9 cellular contexts compared by ENCODE assay signal in the genomic region with DNA sequence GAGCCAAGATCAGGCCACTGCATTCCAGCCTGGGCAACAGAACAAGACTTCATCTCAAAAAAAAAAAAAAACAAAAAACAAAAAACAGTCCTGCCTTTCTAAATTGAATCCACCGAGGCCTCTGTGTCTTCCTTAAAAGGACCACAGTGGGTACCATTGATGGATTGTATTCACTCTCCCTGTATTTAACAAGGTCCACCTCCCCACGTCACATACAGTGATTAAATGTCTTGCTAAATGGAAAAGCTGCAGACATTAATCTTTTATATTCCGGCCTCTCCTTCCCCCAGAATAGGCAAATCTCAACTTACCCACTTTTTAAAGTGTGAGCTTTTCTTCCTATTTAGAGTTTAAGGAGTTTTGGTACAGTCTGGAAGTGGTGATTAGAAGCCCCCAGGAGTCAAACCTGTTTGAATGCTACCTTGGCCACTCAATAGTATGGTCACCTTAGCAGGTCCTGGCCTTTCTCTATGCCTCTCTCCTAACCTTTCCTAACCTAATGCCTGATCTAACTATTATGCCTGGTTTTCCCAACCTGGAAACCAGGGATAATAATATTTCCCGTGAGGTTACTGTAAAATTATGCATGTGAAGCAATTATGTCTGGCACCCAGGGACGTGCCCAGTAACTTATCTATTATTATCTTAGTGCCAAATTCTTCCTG. TPM values are rescaled to one million over a fixed set of nuclear protein-coding genes. Genes with fewer than 3 reads are reported as not detected.
A peak's percentile ranks its signal among the peaks of the same experiment; 100 is the strongest.
DNase-seq lines count a peak whose midpoint lies in the region; ATAC-seq, FAIRE-seq and TF ChIP-seq lines count a peak whose summit lies in the region.
"Had no signal": no experiment of that assay in that cellular context is flagged by ENCODE, and none has a peak within 500 bp of the region (broad histone marks: within the 10 kb centered on the region; RNA-seq: fewer than 3 reads in every experiment).

No MANE protein-coding gene starts in this region.

- peaks cover 82% of the 10 kb centered on the region for H3K79me2 ChIP-seq in HCT116 (ENCODE audit: insufficient read depth, low read length)

- H3K27ac Mint-ChIP-seq in activated B cell treated with CpG ODN at 0.5 μM for 24 hours, result peak overlapping the region; percentile 99

- intact Hi-C loops in HCT116 (cut with micrococcal nuclease) (no loop called here), activated B cell treated with CpG ODN at 0.5 μM for 24 hours (cut with micrococcal nuclease) (loop anchor here (5.0 kb wide), 1 partner anchor 34 kb away; no protein-coding TSS in a partner anchor), head of caudate nucleus (cut with DNase I) (loop anchor here (5.0 to 10.0 kb wide), 2 partner anchors 94 to 134 kb away; a partner anchor contains a TSS), body of pancreas (cut with DNase I) (no loop called here)

- H3K4me3 Mint-ChIP-seq in activated B cell treated with CpG ODN at 0.5 μM for 24 hours, result peak overlapping the region; percentile 97

- ATAC-seq in HCT116, result no peak
- no peak for ATAC-seq in activated B cell treated with CpG ODN at 0.5 μM for 24 hours (ENCODE audit: low read depth)
- ATAC-seq in gastroesophageal sphincter, result no peak
- ATAC-seq in body of pancreas, result no peak

- POLR2A ChIA-PET in HCT116 (lab: Charles Lee) (no interaction called here), activated B cell treated with CpG ODN at 0.5 μM for 24 hours (lab: Charles Lee) (interaction anchor here (0.6 to 7.8 kb wide), 4 partner anchors 11 to 54 kb away, joined by 4 to 212 read pairs (median 7); a partner anchor contains a TSS)

- no peaks in the 10 kb centered on the region for H3K27me3 Mint-ChIP-seq in activated B cell treated with CpG ODN at 0.5 μM for 24 hours

- TF ChIP-seq POLR2A in HCT116 (IDR thresholded peaks at IDR 0.05; ENCODE audit: borderline replicate concordance, extremely low read depth, insufficient read depth, insufficient read length) (no peak), gastroesophageal sphincter (IDR thresholded peaks at IDR 0.05) (no peak), body of pancreas (IDR thresholded peaks at IDR 0.05) (no peak)

- RAD21 ChIA-PET in HCT116 (lab: Charles Lee; ENCODE audit: low non-redundant PET in 1 of 2, low total read pairs in 2 of 2, uncharacterized antibody in 2 of 2, unreplicated experiment in 2 of 2), result no interaction called here

- H3K36me3 ChIP-seq in HCT116 (ENCODE audit: control insufficient read depth in 1 of 2, insufficient read depth in 2 of 2, low read length in 2 of 2), result peaks cover 0 to 16% of the 10 kb centered on the region in 2 experiments; a peak in 1 of 4 replicates
- H3K36me3 ChIP-seq in gastroesophageal sphincter, result no peaks in the 10 kb centered on the region
- no peaks in the 10 kb centered on the region for H3K36me3 ChIP-seq in small intestine (ENCODE audit: control insufficient read depth in 2 of 2, insufficient read depth in 2 of 2, low read length in 2 of 2)
- H3K36me3 ChIP-seq in body of pancreas (replicated peaks in 1 of 2; ENCODE audit: insufficient read depth in 1 of 2, low read depth in 2 of 2), result no peaks in the 10 kb centered on the region

- H3K27ac ChIP-seq in HCT116 (ENCODE audit: low read depth, low read length) (no peak overlapping the region), gastroesophageal sphincter (peak overlapping the region in 3 of 4 donors; percentile 97 to 100 (median 100)), small intestine (ENCODE audit: low read depth in 1 of 2, low read length in 1 of 2) (peak overlapping the region in 1 of 2 donors; percentile 54), body of pancreas (peak overlapping the region in 2 of 4 donors; percentile 99)

- CTCF ChIA-PET in HCT116 (lab: Charles Lee), result interaction anchor here (0.7 kb wide), 1 partner anchor 36 kb away, joined by 3 read pairs; no protein-coding TSS in a partner anchor
- CTCF ChIA-PET in activated B cell treated with CpG ODN at 0.5 μM for 24 hours (lab: Charles Lee), result interaction anchor here (4.2 kb wide), 1 partner anchor 22 kb away, joined by 29 read pairs; no protein-coding TSS in a partner anchor

- H3K9me3 ChIP-seq in HCT116 (ENCODE audit: control insufficient read depth in 1 of 2, insufficient read depth in 1 of 2, low read depth in 1 of 2, low read length in 2 of 2) (no peaks in the 10 kb centered on the region), gastroesophageal sphincter (no peaks in the 10 kb centered on the region), small intestine (ENCODE audit: control insufficient read depth, low read depth) (no peaks in the 10 kb centered on the region), body of pancreas (no peaks in the 10 kb centered on the region)

- no peaks in the 10 kb centered on the region for H3K9me2 ChIP-seq in HCT116 (ENCODE audit: insufficient read depth)

- no peak overlapping the region for H3K4me3 ChIP-seq in HCT116 (replicated peaks in 1 of 2; ENCODE audit: low read depth in 1 of 2, low read length in 2 of 2)
- H3K4me3 ChIP-seq in gastroesophageal sphincter, result peak overlapping the region; percentile 88 to 100
- H3K4me3 ChIP-seq in small intestine (ENCODE audit: low read depth in 1 of 2, low read length in 2 of 2), result peak overlapping the region; percentile 1 to 55
- H3K4me3 ChIP-seq in body of pancreas, result no peak overlapping the region

- no peak for TF ChIP-seq EP300 in gastroesophageal sphincter (IDR thresholded peaks at IDR 0.05)

- peak overlapping the region; percentile 98; the same call in 1 of the 2 replicates for H3K9ac ChIP-seq in HCT116 (ENCODE audit: low read length)

- no TSS peak for BruUV-seq in HCT116 (replicated peaks; lab: Mats Ljungman, UMichigan)

- peaks cover 41% of the 10 kb centered on the region for H3K36me3 Mint-ChIP-seq in activated B cell treated with CpG ODN at 0.5 μM for 24 hours (ENCODE audit: low read depth)

- H3K27me3 ChIP-seq in HCT116 (ENCODE audit: insufficient read depth, low read length) (no peaks in the 10 kb centered on the region), gastroesophageal sphincter (no peaks in the 10 kb centered on the region), small intestine (ENCODE audit: control insufficient read depth in 2 of 2, insufficient read depth in 2 of 2, low read length in 2 of 2) (no peaks in the 10 kb centered on the region), body of pancreas (no peaks in the 10 kb centered on the region)

- TF ChIP-seq RAD21 in HCT116 (IDR thresholded peaks at IDR 0.05; ENCODE audit: low read depth), result no peak

- peaks cover 70% of the 10 kb centered on the region for H3K4me1 Mint-ChIP-seq in activated B cell treated with CpG ODN at 0.5 μM for 24 hours

- peaks cover 28 to 63% of the 10 kb centered on the region in 2 experiments for H3K4me1 ChIP-seq in HCT116 (ENCODE audit: control insufficient read depth in 1 of 2, insufficient read depth in 2 of 2, low read length in 2 of 2)
- peaks cover 0 to 69% (median 35%) of the 10 kb centered on the region in 3 donors for H3K4me1 ChIP-seq in gastroesophageal sphincter
- H3K4me1 ChIP-seq in small intestine (ENCODE audit: control insufficient read depth in 2 of 2, insufficient read depth in 1 of 2, low read depth in 1 of 2, low read length in 1 of 2), result peaks cover 8 to 25% of the 10 kb centered on the region in 2 donors
- H3K4me1 ChIP-seq in body of pancreas, result peaks cover 60% of the 10 kb centered on the region

- TF ChIP-seq CTCF in HCT116 (IDR thresholded peaks at IDR 0.05 in 2 of 3, conservative IDR thresholded peaks at IDR 0.05 in 1 of 3; ENCODE audit: borderline replicate concordance in 1 of 3, insufficient read depth in 1 of 3, low read depth in 2 of 3, low read length in 2 of 3) (no peak), activated B cell treated with CpG ODN at 0.5 μM for 24 hours (IDR thresholded peaks at IDR 0.05) (no peak), gastroesophageal sphincter (IDR thresholded peaks at IDR 0.05) (no peak), body of pancreas (IDR thresholded peaks at IDR 0.05) (no peak)

- 5 to 7% methylated on average over 5 of the region's 5 CpGs for WGBS in gastroesophageal sphincter (ENCODE audit: low coverage in 1 of 2), 2 donors
- 9 to 21% (median 18%) methylated on average over 5 of the region's 5 CpGs for WGBS in small intestine, 3 donors
- WGBS in body of pancreas, 2 donors, result 19 to 23% methylated on average over 5 of the region's 5 CpGs

- FAIRE-seq in small intestine (lab: Jason Lieb, UNC), result no peak

- H4K20me1 ChIP-seq in HCT116 (ENCODE audit: insufficient read depth), result peaks cover 19% of the 10 kb centered on the region; the same call in 1 of the 2 replicates

- peak overlapping the region; percentile 92; the same call in 1 of the 2 replicates for H3K4me2 ChIP-seq in HCT116 (ENCODE audit: low read length)

- peaks cover 2% of the 10 kb centered on the region for H3K9me3 Mint-ChIP-seq in activated B cell treated with CpG ODN at 0.5 μM for 24 hours

- DNase-seq in HCT116 (ENCODE audit: low read depth, low spot score) (no peak), activated B cell treated with CpG ODN at 0.5 μM for 24 hours (no peak), small intestine (no peak), NCI-H524 (lab: John Stamatoyannopoulos, UW) (no peak), NCI-H2029 treated with DMSO at 0.1 percent for 48 hours (lab: John Stamatoyannopoulos, UW) (no peak), head of caudate nucleus (no peak), body of pancreas (no peak)
- DNase-seq: activated effector memory CD4-positive, alpha-beta T cell treated with anti-CD3 and anti-CD28 coated beads, Interleukin-2, amount 50 U/mL, for 16 hours had no signal

- H2AFZ ChIP-seq in HCT116 (ENCODE audit: low read depth, low read length, poor library complexity, severe bottlenecking), result no peak overlapping the region

TF ChIP-seq in HCT116, 20 proteins besides CTCF, POLR2A, EP300 and RAD21 (continues in another document):
- TF ChIP-seq ZNF274 (IDR thresholded peaks at IDR 0.05; ENCODE audit: low read depth, low read length), result no peak
- no peak for TF ChIP-seq ELF1 (IDR thresholded peaks at IDR 0.05; ENCODE audit: borderline replicate concordance, low read depth)
- no peak for TF ChIP-seq POLR2AphosphoS5 (IDR thresholded peaks at IDR 0.05; ENCODE audit: low read depth, low read length)
- no peak for TF ChIP-seq TCF7L2 (IDR thresholded peaks at IDR 0.05; ENCODE audit: borderline replicate concordance, extremely low read depth, insufficient read depth, insufficient read length)
- no peak for TF ChIP-seq EZH2 (IDR thresholded peaks at IDR 0.05)

RNA-seq across cellular contexts. Expression of a gene that starts 3.3 kb away (rescaled TPM):
- total RNA-seq in HCT116 (2021; ENCODE audit: unreplicated experiment), result 106 TPM
- 66.5 and 78.3 TPM in 2 replicates for polyA plus RNA-seq in HCT116 (2012)
- 79.1 and 89.3 TPM in 2 replicates for total RNA-seq in activated B cell treated with CpG ODN at 0.5 μM for 24 hours
- total RNA-seq in gastroesophageal sphincter, result 100 to 1,000 TPM in 1 of 4 donors, 10 to 100 TPM in 3; 55.5 to 111 (median 89.2) TPM
- 10 to 100 TPM; 56.7 to 94.2 (median 74.0) TPM for polyA plus RNA-seq in small intestine
- total RNA-seq in body of pancreas, result 10 to 100 TPM; 45.1 to 55.4 TPM

RNA-seq across cellular contexts. Expression of a gene that starts 48.7 kb away (rescaled TPM):
- total RNA-seq in HCT116 (2021; ENCODE audit: unreplicated experiment), result 328 TPM
- 376 and 446 TPM in 2 replicates for polyA plus RNA-seq in HCT116 (2012)
- total RNA-seq in activated B cell treated with CpG ODN at 0.5 μM for 24 hours, result 254 and 275 TPM in 2 replicates
- 10 to 100 TPM; 58.4 to 87.8 (median 73.1) TPM for total RNA-seq in gastroesophageal sphincter
- 100 to 1,000 TPM in 2 of 3 donors, 10 to 100 TPM in 1; 73.4 to 279 (median 101) TPM for polyA plus RNA-seq in small intestine
- total RNA-seq in body of pancreas, result 10 to 100 TPM; 44.1 to 58.0 TPM

Comparison
In these comparisons a context has a peak if more than half of its experiments do, and no peak if none do; other contexts are left out.
1. H3K4me3 ChIP-seq: peak in gastroesophageal sphincter (2 of 2) and small intestine (2 of 2); none in HCT116 (0 of 2) and body of pancreas (0 of 2).
2. intact Hi-C loops: an anchor here in activated B cell treated with CpG ODN at 0.5 μM for 24 hours (5.0 kb wide) and head of caudate nucleus (5.0 to 10.0 kb wide); none called in HCT116 and body of pancreas.